ENCODE assay signal across 1 cellular context in the genomic region with DNA sequence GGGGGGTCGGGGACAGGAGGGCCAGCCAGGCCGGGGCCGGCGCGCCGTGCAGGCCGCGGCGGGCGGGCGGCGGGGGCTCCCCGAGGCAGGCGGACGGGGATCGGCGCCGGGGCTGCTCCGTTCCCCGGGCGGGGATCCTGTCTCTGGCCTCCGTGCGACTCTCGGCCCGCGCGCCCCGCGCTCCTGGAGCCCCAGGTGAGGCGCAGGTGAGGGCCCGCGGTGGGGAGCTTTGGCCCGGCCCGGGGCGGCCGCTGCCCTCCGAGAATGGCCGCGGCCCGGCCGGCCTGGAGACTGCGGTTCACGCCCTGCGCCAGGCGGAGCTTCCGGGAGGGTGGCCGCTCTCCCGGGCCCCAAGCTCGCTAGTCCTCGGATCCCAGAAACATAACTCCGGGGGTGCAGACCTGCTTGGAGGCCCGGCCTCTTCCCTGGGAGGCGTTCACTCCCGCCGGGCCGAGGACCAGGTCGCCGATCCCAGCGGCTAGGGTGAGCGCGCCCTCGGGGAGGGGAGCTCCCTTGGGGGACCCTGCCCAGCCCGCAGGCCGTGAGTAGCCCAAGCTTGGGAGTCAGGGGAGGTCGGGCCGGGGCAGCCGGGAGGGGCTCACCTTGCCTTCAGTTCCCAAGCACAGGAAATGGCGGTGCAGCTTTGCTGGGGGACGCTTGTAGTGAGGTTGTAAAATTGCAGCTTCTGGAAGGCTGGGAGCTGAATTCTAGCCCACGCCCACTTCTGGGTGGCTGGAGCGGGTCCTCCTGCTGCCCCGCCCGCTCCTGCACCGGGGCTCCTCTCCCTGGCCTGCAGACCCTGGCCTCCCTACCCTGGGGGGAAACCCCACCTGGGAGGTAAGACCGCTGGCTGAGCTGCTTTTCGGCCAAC.
TF ChIP-seq lines count a peak whose summit lies in the region.

No MANE protein-coding gene starts in this region.

TF ChIP-seq in HepG2, 621 proteins besides CTCF, POLR2A, EP300 and RAD21 (continued from another document and continues in another):
- TF ChIP-seq, protein P1, sequence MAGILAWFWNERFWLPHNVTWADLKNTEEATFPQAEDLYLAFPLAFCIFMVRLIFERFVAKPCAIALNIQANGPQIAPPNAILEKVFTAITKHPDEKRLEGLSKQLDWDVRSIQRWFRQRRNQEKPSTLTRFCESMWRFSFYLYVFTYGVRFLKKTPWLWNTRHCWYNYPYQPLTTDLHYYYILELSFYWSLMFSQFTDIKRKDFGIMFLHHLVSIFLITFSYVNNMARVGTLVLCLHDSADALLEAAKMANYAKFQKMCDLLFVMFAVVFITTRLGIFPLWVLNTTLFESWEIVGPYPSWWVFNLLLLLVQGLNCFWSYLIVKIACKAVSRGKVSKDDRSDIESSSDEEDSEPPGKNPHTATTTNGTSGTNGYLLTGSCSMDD (CRISPR knock-in tag; IDR thresholded peaks at IDR 0.05), result no peak
- TF ChIP-seq ZFP37 (CRISPR knock-in tag; IDR thresholded peaks at IDR 0.05; ENCODE audit: borderline replicate concordance), result no peak
- TF ChIP-seq, protein P2, sequence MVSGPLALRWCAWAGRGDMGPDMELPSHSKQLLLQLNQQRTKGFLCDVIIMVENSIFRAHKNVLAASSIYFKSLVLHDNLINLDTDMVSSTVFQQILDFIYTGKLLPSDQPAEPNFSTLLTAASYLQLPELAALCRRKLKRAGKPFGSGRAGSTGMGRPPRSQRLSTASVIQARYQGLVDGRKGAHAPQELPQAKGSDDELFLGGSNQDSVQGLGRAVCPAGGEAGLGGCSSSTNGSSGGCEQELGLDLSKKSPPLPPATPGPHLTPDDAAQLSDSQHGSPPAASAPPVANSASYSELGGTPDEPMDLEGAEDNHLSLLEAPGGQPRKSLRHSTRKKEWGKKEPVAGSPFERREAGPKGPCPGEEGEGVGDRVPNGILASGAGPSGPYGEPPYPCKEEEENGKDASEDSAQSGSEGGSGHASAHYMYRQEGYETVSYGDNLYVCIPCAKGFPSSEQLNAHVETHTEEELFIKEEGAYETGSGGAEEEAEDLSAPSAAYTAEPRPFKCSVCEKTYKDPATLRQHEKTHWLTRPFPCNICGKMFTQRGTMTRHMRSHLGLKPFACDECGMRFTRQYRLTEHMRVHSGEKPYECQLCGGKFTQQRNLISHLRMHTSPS (CRISPR knock-in tag; IDR thresholded peaks at IDR 0.05; ENCODE audit: low read depth), result 0 out of 2 replicates have a peak, but pooled peaks have one; percentile 17
- 0 out of 2 replicates have a peak, but pooled peaks have one; percentile 56 for TF ChIP-seq ZNF20 (CRISPR knock-in tag; IDR thresholded peaks at IDR 0.05)
- no peak for TF ChIP-seq RXRB (CRISPR knock-in tag; IDR thresholded peaks at IDR 0.05; ENCODE audit: borderline replicate concordance)
- no peak for TF ChIP-seq ZNF724P (CRISPR knock-in tag; IDR thresholded peaks at IDR 0.05; ENCODE audit: borderline replicate concordance)
- no peak for TF ChIP-seq MBD4 (IDR thresholded peaks at IDR 0.05; ENCODE audit: borderline replicate concordance, low read length)
- TF ChIP-seq SETDB1 (CRISPR knock-in tag; IDR thresholded peaks at IDR 0.05; ENCODE audit: borderline replicate concordance), result no peak
- TF ChIP-seq, protein P3, sequence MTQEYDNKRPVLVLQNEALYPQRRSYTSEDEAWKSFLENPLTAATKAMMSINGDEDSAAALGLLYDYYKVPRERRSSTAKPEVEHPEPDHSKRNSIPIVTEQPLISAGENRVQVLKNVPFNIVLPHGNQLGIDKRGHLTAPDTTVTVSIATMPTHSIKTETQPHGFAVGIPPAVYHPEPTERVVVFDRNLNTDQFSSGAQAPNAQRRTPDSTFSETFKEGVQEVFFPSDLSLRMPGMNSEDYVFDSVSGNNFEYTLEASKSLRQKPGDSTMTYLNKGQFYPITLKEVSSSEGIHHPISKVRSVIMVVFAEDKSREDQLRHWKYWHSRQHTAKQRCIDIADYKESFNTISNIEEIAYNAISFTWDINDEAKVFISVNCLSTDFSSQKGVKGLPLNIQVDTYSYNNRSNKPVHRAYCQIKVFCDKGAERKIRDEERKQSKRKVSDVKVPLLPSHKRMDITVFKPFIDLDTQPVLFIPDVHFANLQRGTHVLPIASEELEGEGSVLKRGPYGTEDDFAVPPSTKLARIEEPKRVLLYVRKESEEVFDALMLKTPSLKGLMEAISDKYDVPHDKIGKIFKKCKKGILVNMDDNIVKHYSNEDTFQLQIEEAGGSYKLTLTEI (CRISPR knock-in tag; conservative IDR thresholded peaks at IDR 0.05), result no peak
- no peak for TF ChIP-seq ADNP (CRISPR knock-in tag; IDR thresholded peaks at IDR 0.05)
- no peak for TF ChIP-seq ZNF589 (CRISPR knock-in tag; conservative IDR thresholded peaks at IDR 0.05)
- TF ChIP-seq, protein P4, sequence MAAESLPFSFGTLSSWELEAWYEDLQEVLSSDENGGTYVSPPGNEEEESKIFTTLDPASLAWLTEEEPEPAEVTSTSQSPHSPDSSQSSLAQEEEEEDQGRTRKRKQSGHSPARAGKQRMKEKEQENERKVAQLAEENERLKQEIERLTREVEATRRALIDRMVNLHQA (CRISPR knock-in tag; IDR thresholded peaks at IDR 0.05), result no peak
- TF ChIP-seq, protein P5, sequence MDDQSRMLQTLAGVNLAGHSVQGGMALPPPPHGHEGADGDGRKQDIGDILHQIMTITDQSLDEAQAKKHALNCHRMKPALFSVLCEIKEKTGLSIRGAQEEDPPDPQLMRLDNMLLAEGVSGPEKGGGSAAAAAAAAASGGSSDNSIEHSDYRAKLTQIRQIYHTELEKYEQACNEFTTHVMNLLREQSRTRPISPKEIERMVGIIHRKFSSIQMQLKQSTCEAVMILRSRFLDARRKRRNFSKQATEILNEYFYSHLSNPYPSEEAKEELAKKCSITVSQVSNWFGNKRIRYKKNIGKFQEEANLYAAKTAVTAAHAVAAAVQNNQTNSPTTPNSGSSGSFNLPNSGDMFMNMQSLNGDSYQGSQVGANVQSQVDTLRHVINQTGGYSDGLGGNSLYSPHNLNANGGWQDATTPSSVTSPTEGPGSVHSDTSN (CRISPR knock-in tag; IDR thresholded peaks at IDR 0.05; ENCODE audit: borderline replicate concordance), result no peak
- TF ChIP-seq DMAP1 (CRISPR knock-in tag; IDR thresholded peaks at IDR 0.05), result no peak
- TF ChIP-seq ZNF598 (CRISPR knock-in tag; IDR thresholded peaks at IDR 0.05; ENCODE audit: borderline replicate concordance), result peak; percentile 39; the same call in 1 of the 2 replicates
- peak; percentile 39; the same call in 1 of the 2 replicates for TF ChIP-seq POLR2AphosphoS5 (IDR thresholded peaks at IDR 0.05; ENCODE audit: low read depth, low read length)
- TF ChIP-seq, protein P6, sequence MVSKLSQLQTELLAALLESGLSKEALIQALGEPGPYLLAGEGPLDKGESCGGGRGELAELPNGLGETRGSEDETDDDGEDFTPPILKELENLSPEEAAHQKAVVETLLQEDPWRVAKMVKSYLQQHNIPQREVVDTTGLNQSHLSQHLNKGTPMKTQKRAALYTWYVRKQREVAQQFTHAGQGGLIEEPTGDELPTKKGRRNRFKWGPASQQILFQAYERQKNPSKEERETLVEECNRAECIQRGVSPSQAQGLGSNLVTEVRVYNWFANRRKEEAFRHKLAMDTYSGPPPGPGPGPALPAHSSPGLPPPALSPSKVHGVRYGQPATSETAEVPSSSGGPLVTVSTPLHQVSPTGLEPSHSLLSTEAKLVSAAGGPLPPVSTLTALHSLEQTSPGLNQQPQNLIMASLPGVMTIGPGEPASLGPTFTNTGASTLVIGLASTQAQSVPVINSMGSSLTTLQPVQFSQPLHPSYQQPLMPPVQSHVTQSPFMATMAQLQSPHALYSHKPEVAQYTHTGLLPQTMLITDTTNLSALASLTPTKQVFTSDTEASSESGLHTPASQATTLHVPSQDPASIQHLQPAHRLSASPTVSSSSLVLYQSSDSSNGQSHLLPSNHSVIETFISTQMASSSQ (IDR thresholded peaks at IDR 0.05; ENCODE audit: low read depth), result no peak
- TF ChIP-seq, protein P6 (CRISPR knock-in tag; IDR thresholded peaks at IDR 0.05; ENCODE audit: borderline replicate concordance), result no peak
- TF ChIP-seq, protein P7, sequence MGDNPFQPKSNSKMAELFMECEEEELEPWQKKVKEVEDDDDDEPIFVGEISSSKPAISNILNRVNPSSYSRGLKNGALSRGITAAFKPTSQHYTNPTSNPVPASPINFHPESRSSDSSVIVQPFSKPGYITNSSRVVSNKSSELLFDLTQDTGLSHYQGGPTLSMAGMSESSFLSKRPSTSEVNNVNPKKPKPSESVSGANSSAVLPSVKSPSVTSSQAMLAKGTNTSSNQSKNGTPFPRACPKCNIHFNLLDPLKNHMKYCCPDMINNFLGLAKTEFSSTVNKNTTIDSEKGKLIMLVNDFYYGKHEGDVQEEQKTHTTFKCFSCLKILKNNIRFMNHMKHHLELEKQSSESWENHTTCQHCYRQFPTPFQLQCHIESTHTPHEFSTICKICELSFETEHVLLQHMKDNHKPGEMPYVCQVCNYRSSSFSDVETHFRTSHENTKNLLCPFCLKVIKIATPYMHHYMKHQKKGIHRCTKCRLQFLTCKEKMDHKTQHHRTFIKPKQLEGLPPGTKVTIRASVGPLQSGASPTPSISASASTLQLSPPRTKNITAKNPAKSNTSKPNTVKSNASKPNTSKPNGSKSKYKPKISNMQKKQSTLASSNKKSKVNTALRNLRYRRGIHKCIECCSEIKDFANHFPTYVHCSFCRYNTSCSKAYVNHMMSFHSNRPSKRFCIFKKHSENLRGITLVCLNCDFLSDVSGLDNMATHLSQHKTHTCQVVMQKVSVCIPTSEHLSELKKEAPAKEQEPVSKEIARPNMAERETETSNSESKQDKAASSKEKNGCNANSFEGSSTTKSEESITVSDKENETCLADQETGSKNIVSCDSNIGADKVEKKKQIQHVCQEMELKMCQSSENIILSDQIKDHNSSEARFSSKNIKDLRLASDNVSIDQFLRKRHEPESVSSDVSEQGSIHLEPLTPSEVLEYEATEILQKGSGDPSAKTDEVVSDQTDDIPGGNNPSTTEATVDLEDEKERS (CRISPR knock-in tag; IDR thresholded peaks at IDR 0.05), result no peak
- TF ChIP-seq, protein P8, sequence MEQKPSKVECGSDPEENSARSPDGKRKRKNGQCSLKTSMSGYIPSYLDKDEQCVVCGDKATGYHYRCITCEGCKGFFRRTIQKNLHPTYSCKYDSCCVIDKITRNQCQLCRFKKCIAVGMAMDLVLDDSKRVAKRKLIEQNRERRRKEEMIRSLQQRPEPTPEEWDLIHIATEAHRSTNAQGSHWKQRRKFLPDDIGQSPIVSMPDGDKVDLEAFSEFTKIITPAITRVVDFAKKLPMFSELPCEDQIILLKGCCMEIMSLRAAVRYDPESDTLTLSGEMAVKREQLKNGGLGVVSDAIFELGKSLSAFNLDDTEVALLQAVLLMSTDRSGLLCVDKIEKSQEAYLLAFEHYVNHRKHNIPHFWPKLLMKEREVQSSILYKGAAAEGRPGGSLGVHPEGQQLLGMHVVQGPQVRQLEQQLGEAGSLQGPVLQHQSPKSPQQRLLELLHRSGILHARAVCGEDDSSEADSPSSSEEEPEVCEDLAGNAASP (CRISPR knock-in tag; IDR thresholded peaks at IDR 0.05; ENCODE audit: borderline replicate concordance), result 0 out of 2 replicates have a peak, but pooled peaks have one; percentile 14
- no peak for TF ChIP-seq ZNF781 (CRISPR knock-in tag; IDR thresholded peaks at IDR 0.05; ENCODE audit: borderline replicate concordance, not compliant biosample characterization)
- no peak for TF ChIP-seq ZKSCAN5 (CRISPR knock-in tag; IDR thresholded peaks at IDR 0.05)
- TF ChIP-seq, protein P9, sequence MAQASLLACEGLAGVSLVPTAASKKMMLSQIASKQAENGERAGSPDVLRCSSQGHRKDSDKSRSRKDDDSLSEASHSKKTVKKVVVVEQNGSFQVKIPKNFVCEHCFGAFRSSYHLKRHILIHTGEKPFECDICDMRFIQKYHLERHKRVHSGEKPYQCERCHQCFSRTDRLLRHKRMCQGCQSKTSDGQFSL (CRISPR knock-in tag; IDR thresholded peaks at IDR 0.05), result no peak
- TF ChIP-seq CREB1 (IDR thresholded peaks at IDR 0.05), result no peak
- no peak for TF ChIP-seq CREB1 (CRISPR knock-in tag; IDR thresholded peaks at IDR 0.05)
- TF ChIP-seq, protein P10, sequence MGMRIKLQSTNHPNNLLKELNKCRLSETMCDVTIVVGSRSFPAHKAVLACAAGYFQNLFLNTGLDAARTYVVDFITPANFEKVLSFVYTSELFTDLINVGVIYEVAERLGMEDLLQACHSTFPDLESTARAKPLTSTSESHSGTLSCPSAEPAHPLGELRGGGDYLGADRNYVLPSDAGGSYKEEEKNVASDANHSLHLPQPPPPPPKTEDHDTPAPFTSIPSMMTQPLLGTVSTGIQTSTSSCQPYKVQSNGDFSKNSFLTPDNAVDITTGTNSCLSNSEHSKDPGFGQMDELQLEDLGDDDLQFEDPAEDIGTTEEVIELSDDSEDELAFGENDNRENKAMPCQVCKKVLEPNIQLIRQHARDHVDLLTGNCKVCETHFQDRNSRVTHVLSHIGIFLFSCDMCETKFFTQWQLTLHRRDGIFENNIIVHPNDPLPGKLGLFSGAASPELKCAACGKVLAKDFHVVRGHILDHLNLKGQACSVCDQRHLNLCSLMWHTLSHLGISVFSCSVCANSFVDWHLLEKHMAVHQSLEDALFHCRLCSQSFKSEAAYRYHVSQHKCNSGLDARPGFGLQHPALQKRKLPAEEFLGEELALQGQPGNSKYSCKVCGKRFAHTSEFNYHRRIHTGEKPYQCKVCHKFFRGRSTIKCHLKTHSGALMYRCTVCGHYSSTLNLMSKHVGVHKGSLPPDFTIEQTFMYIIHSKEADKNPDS (CRISPR knock-in tag; IDR thresholded peaks at IDR 0.05), result no peak
- no peak for TF ChIP-seq HNRNPUL1 (IDR thresholded peaks at IDR 0.05; ENCODE audit: low read depth, low read length)
- no peak for TF ChIP-seq HDAC6 (IDR thresholded peaks at IDR 0.05; ENCODE audit: low read depth, low read length)
- no peak; the same call in 1 of the 2 replicates for TF ChIP-seq ZNF782 (CRISPR knock-in tag; IDR thresholded peaks at IDR 0.05; ENCODE audit: borderline replicate concordance)
- no peak for TF ChIP-seq ZNF879 (CRISPR knock-in tag; IDR thresholded peaks at IDR 0.05)
- TF ChIP-seq KLF12 (CRISPR knock-in tag; IDR thresholded peaks at IDR 0.05; ENCODE audit: borderline replicate concordance), result peak; percentile 59; the same call in 1 of the 2 replicates
- TF ChIP-seq, protein P11, sequence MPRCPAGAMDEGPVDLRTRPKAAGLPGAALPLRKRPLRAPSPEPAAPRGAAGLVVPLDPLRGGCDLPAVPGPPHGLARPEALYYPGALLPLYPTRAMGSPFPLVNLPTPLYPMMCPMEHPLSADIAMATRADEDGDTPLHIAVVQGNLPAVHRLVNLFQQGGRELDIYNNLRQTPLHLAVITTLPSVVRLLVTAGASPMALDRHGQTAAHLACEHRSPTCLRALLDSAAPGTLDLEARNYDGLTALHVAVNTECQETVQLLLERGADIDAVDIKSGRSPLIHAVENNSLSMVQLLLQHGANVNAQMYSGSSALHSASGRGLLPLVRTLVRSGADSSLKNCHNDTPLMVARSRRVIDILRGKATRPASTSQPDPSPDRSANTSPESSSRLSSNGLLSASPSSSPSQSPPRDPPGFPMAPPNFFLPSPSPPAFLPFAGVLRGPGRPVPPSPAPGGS (CRISPR knock-in tag; IDR thresholded peaks at IDR 0.05), result no peak
